ENCODE assay signal across 1 cellular context in the genomic region with DNA sequence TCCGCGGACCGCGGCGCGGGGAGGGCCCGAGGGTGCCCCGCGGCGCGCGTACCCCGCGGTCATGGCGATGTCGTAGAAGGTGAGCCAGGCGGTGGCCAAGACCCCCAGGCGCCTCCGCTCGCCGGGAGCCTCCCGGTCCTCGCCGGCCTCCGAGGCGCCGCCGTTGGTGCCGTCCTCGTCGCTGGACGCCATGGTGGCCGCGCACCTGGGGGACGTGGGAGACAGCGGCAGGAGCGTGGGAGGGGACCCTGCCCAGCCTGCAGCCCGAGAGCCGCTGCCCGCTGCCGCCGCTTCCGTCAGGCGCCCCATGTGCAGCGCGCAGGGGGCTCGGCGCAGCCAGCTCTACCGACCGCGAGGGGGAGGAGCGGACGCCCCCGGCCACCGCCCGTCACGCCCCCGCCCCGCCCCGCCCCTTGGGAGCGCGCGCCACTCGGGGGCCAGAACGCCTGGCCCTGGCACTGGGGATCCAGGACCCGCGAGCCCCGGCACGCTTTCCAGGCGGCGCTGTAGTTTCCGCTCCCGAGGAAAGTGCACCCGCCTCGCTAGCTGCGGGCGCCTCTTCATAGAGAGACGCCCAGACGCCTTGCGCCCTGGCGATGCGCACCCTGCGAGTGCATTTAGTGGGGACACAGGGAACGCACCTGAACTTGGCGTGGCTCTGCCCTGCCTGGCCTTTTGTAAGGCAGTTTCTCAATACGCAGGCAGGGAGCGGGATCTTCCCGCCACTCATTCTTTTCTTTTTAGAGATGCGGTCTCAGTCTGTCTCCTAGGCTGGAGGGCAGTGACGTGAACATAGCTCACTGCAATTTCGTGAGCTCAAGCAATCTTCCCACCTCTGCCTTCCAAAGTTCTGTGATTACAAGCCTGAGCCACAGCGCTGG.
A peak's percentile ranks its signal among the peaks of the same experiment; 100 is the strongest.
TF ChIP-seq lines count a peak whose summit lies in the region.

A gene with protein sequence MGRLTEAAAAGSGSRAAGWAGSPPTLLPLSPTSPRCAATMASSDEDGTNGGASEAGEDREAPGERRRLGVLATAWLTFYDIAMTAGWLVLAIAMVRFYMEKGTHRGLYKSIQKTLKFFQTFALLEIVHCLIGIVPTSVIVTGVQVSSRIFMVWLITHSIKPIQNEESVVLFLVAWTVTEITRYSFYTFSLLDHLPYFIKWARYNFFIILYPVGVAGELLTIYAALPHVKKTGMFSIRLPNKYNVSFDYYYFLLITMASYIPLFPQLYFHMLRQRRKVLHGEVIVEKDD (minus strand): TSS at position 344 of the 881 bp plus-strand sequence. CDS start 35 bp downstream, at position 309.

TF ChIP-seq in WTC11, 78 proteins besides CTCF, POLR2A, EP300 and RAD21 (continued from another document and continues in another):
- TF ChIP-seq, protein P1, sequence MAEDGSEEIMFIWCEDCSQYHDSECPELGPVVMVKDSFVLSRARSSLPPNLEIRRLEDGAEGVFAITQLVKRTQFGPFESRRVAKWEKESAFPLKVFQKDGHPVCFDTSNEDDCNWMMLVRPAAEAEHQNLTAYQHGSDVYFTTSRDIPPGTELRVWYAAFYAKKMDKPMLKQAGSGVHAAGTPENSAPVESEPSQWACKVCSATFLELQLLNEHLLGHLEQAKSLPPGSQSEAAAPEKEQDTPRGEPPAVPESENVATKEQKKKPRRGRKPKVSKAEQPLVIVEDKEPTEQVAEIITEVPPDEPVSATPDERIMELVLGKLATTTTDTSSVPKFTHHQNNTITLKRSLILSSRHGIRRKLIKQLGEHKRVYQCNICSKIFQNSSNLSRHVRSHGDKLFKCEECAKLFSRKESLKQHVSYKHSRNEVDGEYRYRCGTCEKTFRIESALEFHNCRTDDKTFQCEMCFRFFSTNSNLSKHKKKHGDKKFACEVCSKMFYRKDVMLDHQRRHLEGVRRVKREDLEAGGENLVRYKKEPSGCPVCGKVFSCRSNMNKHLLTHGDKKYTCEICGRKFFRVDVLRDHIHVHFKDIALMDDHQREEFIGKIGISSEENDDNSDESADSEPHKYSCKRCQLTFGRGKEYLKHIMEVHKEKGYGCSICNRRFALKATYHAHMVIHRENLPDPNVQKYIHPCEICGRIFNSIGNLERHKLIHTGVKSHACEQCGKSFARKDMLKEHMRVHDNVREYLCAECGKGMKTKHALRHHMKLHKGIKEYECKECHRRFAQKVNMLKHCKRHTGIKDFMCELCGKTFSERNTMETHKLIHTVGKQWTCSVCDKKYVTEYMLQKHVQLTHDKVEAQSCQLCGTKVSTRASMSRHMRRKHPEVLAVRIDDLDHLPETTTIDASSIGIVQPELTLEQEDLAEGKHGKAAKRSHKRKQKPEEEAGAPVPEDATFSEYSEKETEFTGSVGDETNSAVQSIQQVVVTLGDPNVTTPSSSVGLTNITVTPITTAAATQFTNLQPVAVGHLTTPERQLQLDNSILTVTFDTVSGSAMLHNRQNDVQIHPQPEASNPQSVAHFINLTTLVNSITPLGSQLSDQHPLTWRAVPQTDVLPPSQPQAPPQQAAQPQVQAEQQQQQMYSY (CRISPR knock-in tag; IDR thresholded peaks at IDR 0.05): no peak
- TF ChIP-seq, protein P2, sequence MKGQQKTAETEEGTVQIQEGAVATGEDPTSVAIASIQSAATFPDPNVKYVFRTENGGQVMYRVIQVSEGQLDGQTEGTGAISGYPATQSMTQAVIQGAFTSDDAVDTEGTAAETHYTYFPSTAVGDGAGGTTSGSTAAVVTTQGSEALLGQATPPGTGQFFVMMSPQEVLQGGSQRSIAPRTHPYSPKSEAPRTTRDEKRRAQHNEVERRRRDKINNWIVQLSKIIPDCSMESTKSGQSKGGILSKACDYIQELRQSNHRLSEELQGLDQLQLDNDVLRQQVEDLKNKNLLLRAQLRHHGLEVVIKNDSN (CRISPR knock-in tag; IDR thresholded peaks at IDR 0.05): no peak
- TF ChIP-seq JUN (CRISPR knock-in tag; IDR thresholded peaks at IDR 0.05) (no peak), CREB1 (CRISPR knock-in tag; IDR thresholded peaks at IDR 0.05) (no peak), SP1 (CRISPR knock-in tag; conservative IDR thresholded peaks at IDR 0.05) (peak; percentile 58), ZNF232 (CRISPR knock-in tag; IDR thresholded peaks at IDR 0.05) (peak; percentile 79), HMGA2 (CRISPR knock-in tag; IDR thresholded peaks at IDR 0.05) (no peak), ETV6 (CRISPR knock-in tag; IDR thresholded peaks at IDR 0.05) (no peak), ESRRA (CRISPR knock-in tag; IDR thresholded peaks at IDR 0.05; ENCODE audit: borderline replicate concordance) (no peak), ZNF219 (CRISPR knock-in tag; IDR thresholded peaks at IDR 0.05; ENCODE audit: borderline replicate concordance) (no peak), TEAD1 (CRISPR knock-in tag; IDR thresholded peaks at IDR 0.05) (no peak), GTF2I (CRISPR knock-in tag; conservative IDR thresholded peaks at IDR 0.05) (no peak), NR1H2 (CRISPR knock-in tag; IDR thresholded peaks at IDR 0.05) (no peak), SOX15 (CRISPR knock-in tag; IDR thresholded peaks at IDR 0.05) (no peak), FOXP1 (CRISPR knock-in tag; IDR thresholded peaks at IDR 0.05; ENCODE audit: borderline replicate concordance) (0 out of 2 replicates have a peak, but pooled peaks have one; percentile 55), RORB (CRISPR knock-in tag; IDR thresholded peaks at IDR 0.05) (no peak), ZNF121 (CRISPR knock-in tag; IDR thresholded peaks at IDR 0.05) (no peak), KAT7 (CRISPR knock-in tag; IDR thresholded peaks at IDR 0.05; ENCODE audit: borderline replicate concordance) (peak; percentile 85; the same call in 1 of the 2 replicates), ZNF416 (CRISPR knock-in tag; IDR thresholded peaks at IDR 0.05) (no peak), TEAD4 (CRISPR knock-in tag; IDR thresholded peaks at IDR 0.05) (no peak), ZNF423 (CRISPR knock-in tag; IDR thresholded peaks at IDR 0.05) (no peak; the same call in 1 of the 2 replicates), JAZF1 (CRISPR knock-in tag; IDR thresholded peaks at IDR 0.05) (no peak), ZNF138 (CRISPR knock-in tag; conservative IDR thresholded peaks at IDR 0.05) (no peak), ZBTB21 (CRISPR knock-in tag; IDR thresholded peaks at IDR 0.05; ENCODE audit: borderline replicate concordance) (no peak)
- TF ChIP-seq, protein P3, sequence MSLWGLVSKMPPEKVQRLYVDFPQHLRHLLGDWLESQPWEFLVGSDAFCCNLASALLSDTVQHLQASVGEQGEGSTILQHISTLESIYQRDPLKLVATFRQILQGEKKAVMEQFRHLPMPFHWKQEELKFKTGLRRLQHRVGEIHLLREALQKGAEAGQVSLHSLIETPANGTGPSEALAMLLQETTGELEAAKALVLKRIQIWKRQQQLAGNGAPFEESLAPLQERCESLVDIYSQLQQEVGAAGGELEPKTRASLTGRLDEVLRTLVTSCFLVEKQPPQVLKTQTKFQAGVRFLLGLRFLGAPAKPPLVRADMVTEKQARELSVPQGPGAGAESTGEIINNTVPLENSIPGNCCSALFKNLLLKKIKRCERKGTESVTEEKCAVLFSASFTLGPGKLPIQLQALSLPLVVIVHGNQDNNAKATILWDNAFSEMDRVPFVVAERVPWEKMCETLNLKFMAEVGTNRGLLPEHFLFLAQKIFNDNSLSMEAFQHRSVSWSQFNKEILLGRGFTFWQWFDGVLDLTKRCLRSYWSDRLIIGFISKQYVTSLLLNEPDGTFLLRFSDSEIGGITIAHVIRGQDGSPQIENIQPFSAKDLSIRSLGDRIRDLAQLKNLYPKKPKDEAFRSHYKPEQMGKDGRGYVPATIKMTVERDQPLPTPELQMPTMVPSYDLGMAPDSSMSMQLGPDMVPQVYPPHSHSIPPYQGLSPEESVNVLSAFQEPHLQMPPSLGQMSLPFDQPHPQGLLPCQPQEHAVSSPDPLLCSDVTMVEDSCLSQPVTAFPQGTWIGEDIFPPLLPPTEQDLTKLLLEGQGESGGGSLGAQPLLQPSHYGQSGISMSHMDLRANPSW (CRISPR knock-in tag; conservative IDR thresholded peaks at IDR 0.05; ENCODE audit: low read depth): no peak
- TF ChIP-seq, protein P4, sequence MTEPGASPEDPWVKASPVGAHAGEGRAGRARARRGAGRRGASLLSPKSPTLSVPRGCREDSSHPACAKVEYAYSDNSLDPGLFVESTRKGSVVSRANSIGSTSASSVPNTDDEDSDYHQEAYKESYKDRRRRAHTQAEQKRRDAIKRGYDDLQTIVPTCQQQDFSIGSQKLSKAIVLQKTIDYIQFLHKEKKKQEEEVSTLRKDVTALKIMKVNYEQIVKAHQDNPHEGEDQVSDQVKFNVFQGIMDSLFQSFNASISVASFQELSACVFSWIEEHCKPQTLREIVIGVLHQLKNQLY (CRISPR knock-in tag; IDR thresholded peaks at IDR 0.05): 0 out of 2 replicates have a peak, but pooled peaks have one; percentile 43
- TF ChIP-seq, protein P5, sequence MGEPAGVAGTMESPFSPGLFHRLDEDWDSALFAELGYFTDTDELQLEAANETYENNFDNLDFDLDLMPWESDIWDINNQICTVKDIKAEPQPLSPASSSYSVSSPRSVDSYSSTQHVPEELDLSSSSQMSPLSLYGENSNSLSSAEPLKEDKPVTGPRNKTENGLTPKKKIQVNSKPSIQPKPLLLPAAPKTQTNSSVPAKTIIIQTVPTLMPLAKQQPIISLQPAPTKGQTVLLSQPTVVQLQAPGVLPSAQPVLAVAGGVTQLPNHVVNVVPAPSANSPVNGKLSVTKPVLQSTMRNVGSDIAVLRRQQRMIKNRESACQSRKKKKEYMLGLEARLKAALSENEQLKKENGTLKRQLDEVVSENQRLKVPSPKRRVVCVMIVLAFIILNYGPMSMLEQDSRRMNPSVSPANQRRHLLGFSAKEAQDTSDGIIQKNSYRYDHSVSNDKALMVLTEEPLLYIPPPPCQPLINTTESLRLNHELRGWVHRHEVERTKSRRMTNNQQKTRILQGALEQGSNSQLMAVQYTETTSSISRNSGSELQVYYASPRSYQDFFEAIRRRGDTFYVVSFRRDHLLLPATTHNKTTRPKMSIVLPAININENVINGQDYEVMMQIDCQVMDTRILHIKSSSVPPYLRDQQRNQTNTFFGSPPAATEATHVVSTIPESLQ (CRISPR knock-in tag; IDR thresholded peaks at IDR 0.05): no peak
- TF ChIP-seq, protein P6, sequence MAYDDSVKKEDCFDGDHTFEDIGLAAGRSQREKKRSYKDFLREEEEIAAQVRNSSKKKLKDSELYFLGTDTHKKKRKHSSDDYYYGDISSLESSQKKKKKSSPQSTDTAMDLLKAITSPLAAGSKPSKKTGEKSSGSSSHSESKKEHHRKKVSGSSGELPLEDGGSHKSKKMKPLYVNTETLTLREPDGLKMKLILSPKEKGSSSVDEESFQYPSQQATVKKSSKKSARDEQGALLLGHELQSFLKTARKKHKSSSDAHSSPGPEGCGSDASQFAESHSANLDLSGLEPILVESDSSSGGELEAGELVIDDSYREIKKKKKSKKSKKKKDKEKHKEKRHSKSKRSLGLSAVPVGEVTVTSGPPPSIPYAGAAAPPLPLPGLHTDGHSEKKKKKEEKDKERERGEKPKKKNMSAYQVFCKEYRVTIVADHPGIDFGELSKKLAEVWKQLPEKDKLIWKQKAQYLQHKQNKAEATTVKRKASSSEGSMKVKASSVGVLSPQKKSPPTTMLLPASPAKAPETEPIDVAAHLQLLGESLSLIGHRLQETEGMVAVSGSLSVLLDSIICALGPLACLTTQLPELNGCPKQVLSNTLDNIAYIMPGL (CRISPR knock-in tag; IDR thresholded peaks at IDR 0.05): peak; percentile 81
- TF ChIP-seq, protein P7, sequence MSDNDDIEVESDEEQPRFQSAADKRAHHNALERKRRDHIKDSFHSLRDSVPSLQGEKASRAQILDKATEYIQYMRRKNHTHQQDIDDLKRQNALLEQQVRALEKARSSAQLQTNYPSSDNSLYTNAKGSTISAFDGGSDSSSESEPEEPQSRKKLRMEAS (CRISPR knock-in tag; IDR thresholded peaks at IDR 0.05): peak; percentile 40; the same call in 1 of the 2 replicates
- TF ChIP-seq, protein P8, sequence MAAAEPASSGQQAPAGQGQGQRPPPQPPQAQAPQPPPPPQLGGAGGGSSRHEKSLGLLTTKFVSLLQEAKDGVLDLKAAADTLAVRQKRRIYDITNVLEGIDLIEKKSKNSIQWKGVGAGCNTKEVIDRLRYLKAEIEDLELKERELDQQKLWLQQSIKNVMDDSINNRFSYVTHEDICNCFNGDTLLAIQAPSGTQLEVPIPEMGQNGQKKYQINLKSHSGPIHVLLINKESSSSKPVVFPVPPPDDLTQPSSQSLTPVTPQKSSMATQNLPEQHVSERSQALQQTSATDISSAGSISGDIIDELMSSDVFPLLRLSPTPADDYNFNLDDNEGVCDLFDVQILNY (CRISPR knock-in tag; IDR thresholded peaks at IDR 0.05): peak; percentile 35; the same call in 1 of the 2 replicates
- TF ChIP-seq, protein P9, sequence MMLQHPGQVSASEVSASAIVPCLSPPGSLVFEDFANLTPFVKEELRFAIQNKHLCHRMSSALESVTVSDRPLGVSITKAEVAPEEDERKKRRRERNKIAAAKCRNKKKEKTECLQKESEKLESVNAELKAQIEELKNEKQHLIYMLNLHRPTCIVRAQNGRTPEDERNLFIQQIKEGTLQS (CRISPR knock-in tag; conservative IDR thresholded peaks at IDR 0.05): no peak
- TF ChIP-seq, protein P10, sequence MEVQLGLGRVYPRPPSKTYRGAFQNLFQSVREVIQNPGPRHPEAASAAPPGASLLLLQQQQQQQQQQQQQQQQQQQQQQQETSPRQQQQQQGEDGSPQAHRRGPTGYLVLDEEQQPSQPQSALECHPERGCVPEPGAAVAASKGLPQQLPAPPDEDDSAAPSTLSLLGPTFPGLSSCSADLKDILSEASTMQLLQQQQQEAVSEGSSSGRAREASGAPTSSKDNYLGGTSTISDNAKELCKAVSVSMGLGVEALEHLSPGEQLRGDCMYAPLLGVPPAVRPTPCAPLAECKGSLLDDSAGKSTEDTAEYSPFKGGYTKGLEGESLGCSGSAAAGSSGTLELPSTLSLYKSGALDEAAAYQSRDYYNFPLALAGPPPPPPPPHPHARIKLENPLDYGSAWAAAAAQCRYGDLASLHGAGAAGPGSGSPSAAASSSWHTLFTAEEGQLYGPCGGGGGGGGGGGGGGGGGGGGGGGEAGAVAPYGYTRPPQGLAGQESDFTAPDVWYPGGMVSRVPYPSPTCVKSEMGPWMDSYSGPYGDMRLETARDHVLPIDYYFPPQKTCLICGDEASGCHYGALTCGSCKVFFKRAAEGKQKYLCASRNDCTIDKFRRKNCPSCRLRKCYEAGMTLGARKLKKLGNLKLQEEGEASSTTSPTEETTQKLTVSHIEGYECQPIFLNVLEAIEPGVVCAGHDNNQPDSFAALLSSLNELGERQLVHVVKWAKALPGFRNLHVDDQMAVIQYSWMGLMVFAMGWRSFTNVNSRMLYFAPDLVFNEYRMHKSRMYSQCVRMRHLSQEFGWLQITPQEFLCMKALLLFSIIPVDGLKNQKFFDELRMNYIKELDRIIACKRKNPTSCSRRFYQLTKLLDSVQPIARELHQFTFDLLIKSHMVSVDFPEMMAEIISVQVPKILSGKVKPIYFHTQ (CRISPR knock-in tag; IDR thresholded peaks at IDR 0.05): no peak
- TF ChIP-seq, protein P11, sequence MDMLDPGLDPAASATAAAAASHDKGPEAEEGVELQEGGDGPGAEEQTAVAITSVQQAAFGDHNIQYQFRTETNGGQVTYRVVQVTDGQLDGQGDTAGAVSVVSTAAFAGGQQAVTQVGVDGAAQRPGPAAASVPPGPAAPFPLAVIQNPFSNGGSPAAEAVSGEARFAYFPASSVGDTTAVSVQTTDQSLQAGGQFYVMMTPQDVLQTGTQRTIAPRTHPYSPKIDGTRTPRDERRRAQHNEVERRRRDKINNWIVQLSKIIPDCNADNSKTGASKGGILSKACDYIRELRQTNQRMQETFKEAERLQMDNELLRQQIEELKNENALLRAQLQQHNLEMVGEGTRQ (CRISPR knock-in tag; IDR thresholded peaks at IDR 0.05): no peak; the same call in 1 of the 2 replicates
